Comparison of ENCODE assay signal across 10 cellular contexts in the genomic region with DNA sequence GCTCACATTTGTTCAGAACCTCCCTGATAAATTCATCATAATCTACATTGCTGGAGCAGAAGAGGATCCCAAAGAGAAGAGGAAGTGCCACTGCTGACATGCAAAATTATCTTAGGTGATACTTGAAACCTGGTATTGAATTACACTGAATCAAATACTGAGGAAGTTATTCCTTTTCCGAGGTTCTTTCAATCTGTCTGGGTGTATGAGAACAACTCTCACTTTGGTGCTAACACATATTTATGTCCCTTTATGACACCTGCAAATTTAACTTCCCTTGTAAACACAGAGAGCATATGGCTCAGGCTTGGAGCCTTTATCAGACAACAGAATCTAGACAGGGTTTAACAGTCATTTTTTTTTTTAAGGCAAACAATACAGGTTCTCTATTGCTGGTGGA.
DNase-seq lines count a peak whose midpoint lies in the region; ATAC-seq and TF ChIP-seq lines count a peak whose summit lies in the region.
"Had no signal": no experiment of that assay in that cellular context is flagged by ENCODE, and none has a peak within 500 bp of the region (broad histone marks: within the 10 kb centered on the region; RNA-seq: fewer than 3 reads in every experiment).

No MANE protein-coding gene starts in this region.

- H3K9me2 ChIP-seq in PC-9 (ENCODE audit: insufficient read depth) = no peaks in the 10 kb centered on the region

- peaks cover 20% of the 10 kb centered on the region for H3F3A ChIP-seq in PC-9 (ENCODE audit: insufficient read depth, low read depth)

- H3K36me3 ChIP-seq in DND-41 (ENCODE audit: insufficient read depth, low read length) (peaks cover 44% of the 10 kb centered on the region), KMS-11 (ENCODE audit: insufficient read depth) (no peaks in the 10 kb centered on the region), PC-9 (ENCODE audit: low read depth) (no peaks in the 10 kb centered on the region)
- H3K36me3 ChIP-seq in CD4-positive, alpha-beta memory T cell (ENCODE audit: insufficient read depth, low read length) = no peaks in the 10 kb centered on the region
- H3K36me3 ChIP-seq: esophagus muscularis mucosa had no signal

- H3K4me1 Mint-ChIP-seq in CD4-positive, alpha-beta memory T cell = peaks cover 36 to 68% (median 51%) of the 10 kb centered on the region in 4 donors

- peak overlapping the region in 1 of 8 donors; percentile 23 for H3K4me3 Mint-ChIP-seq in CD4-positive, alpha-beta memory T cell
- H3K4me3 Mint-ChIP-seq: stimulated activated effector memory CD8-positive, alpha-beta T cell treated with anti-CD3 and anti-CD28 coated beads, Interleukin-12 subunit alpha, Interleukin-12 subunit beta, amount 100 ng/mL, for 72 hours had no signal

- H3K4me2 ChIP-seq in DND-41 (ENCODE audit: insufficient read depth, low read length) (peak overlapping the region; percentile 63), KMS-11 (peak overlapping the region; percentile 88), PC-9 (peak overlapping the region; percentile 41)

- peaks cover 0 to 13% (median 5%) of the 10 kb centered on the region in 8 donors for H3K9me3 Mint-ChIP-seq in CD4-positive, alpha-beta memory T cell
- H3K9me3 Mint-ChIP-seq: stimulated activated effector memory CD8-positive, alpha-beta T cell treated with anti-CD3 and anti-CD28 coated beads, Interleukin-12 subunit alpha, Interleukin-12 subunit beta, amount 100 ng/mL, for 72 hours had no signal

- intact Hi-C loops in PC-9 (cut with micrococcal nuclease; ENCODE audit: unreplicated experiment) = no loop called here
- intact Hi-C loops in CD4-positive, alpha-beta memory T cell (cut with micrococcal nuclease) = no loop called here

- H3K27ac Mint-ChIP-seq in CD4-positive, alpha-beta memory T cell = peak overlapping the region in 2 of 7 donors; percentile 2 to 25
- H3K27ac Mint-ChIP-seq: stimulated activated effector memory CD8-positive, alpha-beta T cell treated with anti-CD3 and anti-CD28 coated beads, Interleukin-12 subunit alpha, Interleukin-12 subunit beta, amount 100 ng/mL, for 72 hours had no signal

- H3K27ac ChIP-seq in DND-41 (ENCODE audit: low read length) = peak overlapping the region; percentile 82
- H3K27ac ChIP-seq in KMS-11 = peak overlapping the region; percentile 67
- H3K27ac ChIP-seq in PC-9 = peak overlapping the region; percentile 55
- H3K27ac ChIP-seq in CD4-positive, alpha-beta memory T cell (ENCODE audit: low read depth, low read length) = no peak overlapping the region
- H3K27ac ChIP-seq: esophagus muscularis mucosa had no signal

- peak overlapping the region; percentile 1 to 56; a peak in 3 of 4 replicates for H3K4me3 ChIP-seq in DND-41 (ENCODE audit: low read depth in 1 of 2, low read length in 2 of 2)
- no peak overlapping the region for H3K4me3 ChIP-seq in KMS-11 (IDR thresholded peaks at IDR 0.05; ENCODE audit: insufficient read depth, low read depth, low read length)
- H3K4me3 ChIP-seq in PC-9 = no peak overlapping the region
- H3K4me3 ChIP-seq in CD4-positive, alpha-beta memory T cell (ENCODE audit: low read length in 2 of 2) = no peak overlapping the region
- H3K4me3 ChIP-seq: esophagus muscularis mucosa had no signal

- no peak for TF ChIP-seq CTCF in DND-41 (IDR thresholded peaks at IDR 0.05; ENCODE audit: borderline replicate concordance, extremely low read depth, low read length, poor library complexity, severe bottlenecking)
- no peak for TF ChIP-seq CTCF in KMS-11 (conservative IDR thresholded peaks at IDR 0.05; ENCODE audit: low read depth, low read length)
- TF ChIP-seq CTCF in PC-9 (conservative IDR thresholded peaks at IDR 0.05) = no peak

- H3K4me1 ChIP-seq in DND-41 (ENCODE audit: insufficient read depth, low read length) (peaks cover 80% of the 10 kb centered on the region), KMS-11 (ENCODE audit: low read depth, poor library complexity, severe bottlenecking) (peaks cover 76% of the 10 kb centered on the region), PC-9 (replicated peaks; ENCODE audit: insufficient read depth) (peaks cover 30% of the 10 kb centered on the region)
- peaks cover 31% of the 10 kb centered on the region for H3K4me1 ChIP-seq in CD4-positive, alpha-beta memory T cell (ENCODE audit: insufficient read depth, low read length)

- peak overlapping the region; percentile 58 for H3K9ac ChIP-seq in DND-41 (ENCODE audit: low read depth, low read length)
- H3K9ac ChIP-seq in KMS-11 = peak overlapping the region; percentile 29; the same call in 1 of the 2 replicates

- H3K9me3 ChIP-seq in DND-41 (ENCODE audit: insufficient read depth, low read length, severe bottlenecking) = peaks cover 8% of the 10 kb centered on the region
- H3K9me3 ChIP-seq in PC-9 (ENCODE audit: insufficient read depth, low read depth) = peaks cover 7% of the 10 kb centered on the region; the same call in 1 of the 2 replicates
- no peaks in the 10 kb centered on the region for H3K9me3 ChIP-seq in CD4-positive, alpha-beta memory T cell (ENCODE audit: control insufficient read depth in 1 of 2, low read length in 2 of 2)

- H3K79me2 ChIP-seq in DND-41 (ENCODE audit: insufficient read depth, low read length) (peaks cover 95% of the 10 kb centered on the region), KMS-11 (ENCODE audit: insufficient read depth, low read depth) (peaks cover 96% of the 10 kb centered on the region), PC-9 (ENCODE audit: low read depth) (peaks cover 36% of the 10 kb centered on the region)

- DNase-seq in DND-41 (peak; percentile 49), PC-9 (peak in 1 of 2 experiments; percentile 43), left kidney (ENCODE audit: low read depth, low spot score) (peak; percentile 52), HuH-7.5 (ENCODE audit: low spot score) (no peak), amygdala (lab: John Stamatoyannopoulos, UW) (no peak)
- DNase-seq in CD4-positive, alpha-beta memory T cell = no peak

- no TSS peak for BruUV-seq in PC-9 (replicated peaks; lab: Mats Ljungman, UMichigan)

- H3K27me3 Mint-ChIP-seq in CD4-positive, alpha-beta memory T cell = no peaks in the 10 kb centered on the region

- CTCF ChIA-PET in PC-9 (lab: Charles Lee) = no interaction called here
- CTCF ChIA-PET in CD4-positive, alpha-beta memory T cell (lab: Charles Lee; ENCODE audit: partially characterized antibody) = no interaction called here

- peaks cover 11 to 23% of the 10 kb centered on the region in 2 donors for H3K36me3 Mint-ChIP-seq in CD4-positive, alpha-beta memory T cell

- POLR2A ChIA-PET in PC-9 (lab: Charles Lee; ENCODE audit: unreplicated experiment) = no interaction called here
- POLR2A ChIA-PET in CD4-positive, alpha-beta memory T cell (lab: Charles Lee; ENCODE audit: partially characterized antibody) = no interaction called here

- H4K20me1 ChIP-seq in DND-41 (ENCODE audit: insufficient read depth, low read length) (peaks cover 42% of the 10 kb centered on the region), KMS-11 (ENCODE audit: insufficient read depth) (peaks cover 5% of the 10 kb centered on the region; the same call in 1 of the 2 replicates), PC-9 (ENCODE audit: insufficient read depth) (peaks cover 8% of the 10 kb centered on the region)

- ATAC-seq in DND-41 (ENCODE audit: insufficient read depth, low read depth) = peak; percentile 84
- ATAC-seq in GM21515 (IDR thresholded peaks at IDR 0.05; ENCODE audit: unreplicated experiment) = no peak
- ATAC-seq: stimulated activated effector memory CD8-positive, alpha-beta T cell treated with anti-CD3 and anti-CD28 coated beads, Interleukin-12 subunit alpha, Interleukin-12 subunit beta, amount 100 ng/mL, for 72 hours had no signal

- H2AFZ ChIP-seq in DND-41 (ENCODE audit: low read depth, low read length) (no peak overlapping the region), KMS-11 (ENCODE audit: low read depth) (no peak overlapping the region), PC-9 (no peak overlapping the region)

- H3K27me3 ChIP-seq in DND-41 (ENCODE audit: insufficient read depth, low read length, poor library complexity) (no peaks in the 10 kb centered on the region), KMS-11 (ENCODE audit: insufficient read depth, low read depth) (no peaks in the 10 kb centered on the region), PC-9 (ENCODE audit: insufficient read depth, low read depth) (no peaks in the 10 kb centered on the region)
- no peaks in the 10 kb centered on the region for H3K27me3 ChIP-seq in CD4-positive, alpha-beta memory T cell (ENCODE audit: insufficient read depth, low read length)
- H3K27me3 ChIP-seq: esophagus muscularis mucosa had no signal

Comparison
In these comparisons a context has a peak if more than half of its experiments do, and no peak if none do; other contexts are left out.
1. DNase-seq: peak in DND-41 (single experiment) and left kidney (single experiment); none in HuH-7.5 (single experiment), CD4-positive, alpha-beta memory T cell (0 of 5) and amygdala (0 of 56).
2. H3K4me3 ChIP-seq: peak in DND-41 (2 of 2); none in KMS-11 (single experiment), PC-9 (single experiment) and CD4-positive, alpha-beta memory T cell (0 of 2).
3. Peak in every context shown above with its lines, with median percentiles within 50 percentile points of each other: H3K4me2 ChIP-seq.